ENCODE assay signal across 8 cellular contexts in the genomic region with DNA sequence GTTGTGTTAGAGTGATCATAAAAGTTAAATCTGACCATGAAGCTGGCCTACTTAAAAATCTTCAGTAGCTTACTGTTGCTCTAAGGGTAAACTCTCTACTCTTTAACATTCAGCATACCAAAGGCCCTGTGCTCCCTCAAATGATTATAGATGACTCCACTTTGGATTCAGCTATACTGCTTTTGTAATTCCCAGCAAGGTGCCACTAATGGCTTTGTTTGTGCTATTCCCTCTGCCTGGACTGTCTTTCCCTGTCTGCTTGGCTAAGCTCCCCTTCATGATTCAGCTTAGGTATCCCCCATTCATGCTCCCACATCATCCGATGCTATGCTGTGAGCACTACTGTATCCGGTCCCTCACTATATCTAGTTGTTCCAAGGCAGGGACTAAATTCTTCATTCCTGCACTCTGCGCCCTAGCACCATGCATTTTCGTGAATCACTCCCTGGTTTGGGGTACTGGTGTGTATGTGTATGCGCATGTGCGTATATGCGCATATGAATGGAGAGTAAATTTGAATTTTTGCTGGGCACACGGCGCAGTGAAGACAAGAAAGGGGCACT. TPM values are rescaled to one million over a fixed set of nuclear protein-coding genes. Genes with fewer than 3 reads are reported as not detected.
DNase-seq lines count a peak whose midpoint lies in the region; TF ChIP-seq lines count a peak whose summit lies in the region.

No MANE protein-coding gene starts in this region.

- TF ChIP-seq CTCF in endothelial cell (IDR thresholded peaks at IDR 0.05; ENCODE audit: unreplicated experiment): no peak
- TF ChIP-seq CTCF in nephron progenitor cell (IDR thresholded peaks at IDR 0.05): no peak

- H3K9me3 Mint-ChIP-seq in activated naive CD4-positive, alpha-beta T cell treated with anti-CD3 and anti-CD28 coated beads, Interleukin-2, amount 10 ng/mL, durations not matched to agents 7 days and 5 days: no peaks in the 10 kb centered on the region
- H3K9me3 Mint-ChIP-seq in endothelial cell (ENCODE audit: unreplicated experiment) (no peaks in the 10 kb centered on the region), nephron progenitor cell (peaks cover 57% of the 10 kb centered on the region)

- H3K9ac ChIP-seq in NT2/D1 (ENCODE audit: insufficient read length, low read depth): peak overlapping the region; percentile 96

- CTCF ChIA-PET in activated naive CD4-positive, alpha-beta T cell treated with anti-CD3 and anti-CD28 coated beads, Interleukin-2, amount 10 ng/mL, durations not matched to agents 7 days and 5 days (lab: Charles Lee): interaction anchor here (1.6 kb wide), 1 partner anchor 282 kb away, joined by 5 read pairs; no protein-coding TSS in a partner anchor

- no peaks in the 10 kb centered on the region for H3K27me3 Mint-ChIP-seq in activated naive CD4-positive, alpha-beta T cell treated with anti-CD3 and anti-CD28 coated beads, Interleukin-2, amount 10 ng/mL, durations not matched to agents 7 days and 5 days
- H3K27me3 Mint-ChIP-seq in endothelial cell (ENCODE audit: unreplicated experiment) (peaks cover 3% of the 10 kb centered on the region), nephron progenitor cell (ENCODE audit: low read depth, poor library complexity) (peaks cover under 1% of the 10 kb centered on the region)

- peaks cover 54% of the 10 kb centered on the region for H3K4me1 Mint-ChIP-seq in activated naive CD4-positive, alpha-beta T cell treated with anti-CD3 and anti-CD28 coated beads, Interleukin-2, amount 10 ng/mL, durations not matched to agents 7 days and 5 days
- H3K4me1 Mint-ChIP-seq in endothelial cell (ENCODE audit: unreplicated experiment) (peaks cover 15% of the 10 kb centered on the region), nephron progenitor cell (peaks cover 30% of the 10 kb centered on the region)

- peaks cover 26% of the 10 kb centered on the region for H3K36me3 Mint-ChIP-seq in activated naive CD4-positive, alpha-beta T cell treated with anti-CD3 and anti-CD28 coated beads, Interleukin-2, amount 10 ng/mL, durations not matched to agents 7 days and 5 days
- peaks cover 7% of the 10 kb centered on the region for H3K36me3 Mint-ChIP-seq in endothelial cell (ENCODE audit: low read depth, unreplicated experiment)
- peaks cover 14% of the 10 kb centered on the region for H3K36me3 Mint-ChIP-seq in nephron progenitor cell (ENCODE audit: low read depth)

- H3K36me3 ChIP-seq in NT2/D1 (ENCODE audit: insufficient read depth, insufficient read length, low read length): peaks cover 35% of the 10 kb centered on the region

- peak overlapping the region; percentile 97 for H3K27ac Mint-ChIP-seq in activated naive CD4-positive, alpha-beta T cell treated with anti-CD3 and anti-CD28 coated beads, Interleukin-2, amount 10 ng/mL, durations not matched to agents 7 days and 5 days
- H3K27ac Mint-ChIP-seq in endothelial cell (ENCODE audit: unreplicated experiment): peak overlapping the region; percentile 89
- H3K27ac Mint-ChIP-seq in nephron progenitor cell: peak overlapping the region; percentile 68

- H3K4me1 ChIP-seq in NT2/D1 (ENCODE audit: insufficient read depth, insufficient read length): no peaks in the 10 kb centered on the region

- no peaks in the 10 kb centered on the region for H3K27me3 ChIP-seq in NT2/D1 (ENCODE audit: insufficient read depth, insufficient read length)

- no peaks in the 10 kb centered on the region for H3K9me3 ChIP-seq in NT2/D1 (ENCODE audit: insufficient read depth, low read length)

- H3K4me3 Mint-ChIP-seq in activated naive CD4-positive, alpha-beta T cell treated with anti-CD3 and anti-CD28 coated beads, Interleukin-2, amount 10 ng/mL, durations not matched to agents 7 days and 5 days: peak overlapping the region; percentile 88
- H3K4me3 Mint-ChIP-seq in endothelial cell (ENCODE audit: unreplicated experiment) (peak overlapping the region; percentile 92), nephron progenitor cell (peak overlapping the region; percentile 91)

- peak overlapping the region; percentile 84 for H3K4me3 ChIP-seq in NT2/D1 (ENCODE audit: insufficient read length, low read depth)

- DNase-seq in activated naive CD4-positive, alpha-beta T cell treated with anti-CD3 and anti-CD28 coated beads, Interleukin-2, amount 10 ng/mL, durations not matched to agents 7 days and 5 days: no peak
- no peak for DNase-seq in activated naive CD4-positive, alpha-beta T cell treated with anti-CD3 and anti-CD28 coated beads, Interleukin-2, amount 50 U/mL, for 16 hours
- DNase-seq in NT2/D1 (ENCODE audit: low read depth, low spot score) (no peak), endothelial cell (ENCODE audit: low spot score) (no peak), nephron progenitor cell (no peak), cerebellar cortex (ENCODE audit: low spot score) (no peak)
- no peak for DNase-seq in activated effector memory CD4-positive, alpha-beta T cell treated with Interleukin-2 at 50 U/mL for 16 hours
- no peak for DNase-seq in NK-92 treated with Interleukin-12 subunit alpha and Interleukin-12 subunit beta, amount 100 ng/mL, for 24 hours (lab: John Stamatoyannopoulos, UW)

RNA-seq across cellular contexts. Expression of gene PBDC1, which starts 0.5 kb away (rescaled TPM):
- 29.5 TPM for total RNA-seq in endothelial cell (ENCODE audit: unreplicated experiment)
